ENCODE assay signal across 1 cellular context in genomic region chr3:46935168-46935858, GRCh38.
TF ChIP-seq lines count a peak whose summit lies in the region.

No MANE protein-coding gene starts in this region.

TF ChIP-seq in K562, 482 proteins besides CTCF, POLR2A, EP300 and RAD21 (continued from another document and continues in another):
- TF ChIP-seq TCF15 (CRISPR knock-in tag; IDR thresholded peaks at IDR 0.05) (no peak), ZNF212 (CRISPR knock-in tag; IDR thresholded peaks at IDR 0.05) (no peak), ZNF551 (CRISPR knock-in tag; IDR thresholded peaks at IDR 0.05) (no peak), KHSRP (IDR thresholded peaks at IDR 0.05) (no peak), DNMT1 (IDR thresholded peaks at IDR 0.05) (no peak), FOSL1 (tag; conservative IDR thresholded peaks at IDR 0.05) (peak; percentile 99), ZKSCAN1 (IDR thresholded peaks at IDR 0.05; ENCODE audit: low read depth, low read length) (no peak), SPI1 (IDR thresholded peaks at IDR 0.05; ENCODE audit: borderline replicate concordance, low read depth, low read length) (no peak), ZNF184 (CRISPR knock-in tag; IDR thresholded peaks at IDR 0.05) (no peak), TAF9B (IDR thresholded peaks at IDR 0.05; ENCODE audit: partially characterized antibody) (no peak), ZNF134 (CRISPR knock-in tag; conservative IDR thresholded peaks at IDR 0.05) (no peak), HDAC8 (tag; IDR thresholded peaks at IDR 0.05) (no peak), JUN (IDR thresholded peaks at IDR 0.05; ENCODE audit: borderline replicate concordance, low read depth, low read length) (peak; percentile 99), JUN (CRISPR knock-in tag; IDR thresholded peaks at IDR 0.05; ENCODE audit: borderline replicate concordance) (no peak), FOXA3 (CRISPR knock-in tag; conservative IDR thresholded peaks at IDR 0.05 in 1 of 2, IDR thresholded peaks at IDR 0.05 in 1 of 2) (no peak), FOXK1 (CRISPR knock-in tag; IDR thresholded peaks at IDR 0.05; ENCODE audit: borderline replicate concordance) (no peak), ZFPM2 (CRISPR knock-in tag; IDR thresholded peaks at IDR 0.05) (no peak), XRCC5 (IDR thresholded peaks at IDR 0.05; ENCODE audit: low read depth, low read length) (no peak), CREBBP (IDR thresholded peaks at IDR 0.05; ENCODE audit: low read depth, low read length) (no peak), ZNF121 (CRISPR knock-in tag; conservative IDR thresholded peaks at IDR 0.05) (no peak), ARHGAP35 (IDR thresholded peaks at IDR 0.05; ENCODE audit: partially characterized antibody) (no peak), YY1 (IDR thresholded peaks at IDR 0.05; ENCODE audit: borderline replicate concordance in 1 of 3, control insufficient read depth in 1 of 3, extremely low read depth in 1 of 3, insufficient read depth in 3 of 3, insufficient read length in 1 of 3, insufficient replicate concordance in 2 of 3, low read depth in 1 of 3, low read length in 2 of 3) (no peak), MAZ (CRISPR knock-in tag; conservative IDR thresholded peaks at IDR 0.05 in 1 of 2, IDR thresholded peaks at IDR 0.05 in 1 of 2) (peak in 1 of 2 experiments; percentile 45; a peak in 2 of 4 replicates), ZNF277 (CRISPR knock-in tag; IDR thresholded peaks at IDR 0.05; ENCODE audit: borderline replicate concordance) (no peak), ILK (tag; IDR thresholded peaks at IDR 0.05; ENCODE audit: borderline replicate concordance, low read depth) (no peak), ZNF316 (IDR thresholded peaks at IDR 0.05) (no peak), FOS (IDR thresholded peaks at IDR 0.05; ENCODE audit: extremely low read depth, insufficient read length) (peak; percentile 80), TGIF2 (CRISPR knock-in tag; IDR thresholded peaks at IDR 0.05) (no peak), PCBP2 (IDR thresholded peaks at IDR 0.05; ENCODE audit: low read depth, low read length, poor library complexity, severe bottlenecking) (no peak), KLF16 (IDR thresholded peaks at IDR 0.05) (peak; percentile 30; the same call in 1 of the 2 replicates), SREBF1 (IDR thresholded peaks at IDR 0.05; ENCODE audit: borderline replicate concordance, low read depth, low read length) (no peak), ZNF239 (CRISPR knock-in tag; IDR thresholded peaks at IDR 0.05) (no peak), STAG1 (CRISPR knock-in tag; IDR thresholded peaks at IDR 0.05; ENCODE audit: borderline replicate concordance) (no peak), RBFOX2 (IDR thresholded peaks at IDR 0.05; ENCODE audit: low read depth, low read length) (no peak), ATF1 (CRISPR knock-in tag; IDR thresholded peaks at IDR 0.05) (no peak), ATF1 (tag; IDR thresholded peaks at IDR 0.05) (no peak), CSDE1 (IDR thresholded peaks at IDR 0.05) (no peak), CBX3 (IDR thresholded peaks at IDR 0.05; ENCODE audit: borderline replicate concordance in 1 of 2, low read length in 2 of 2) (no peak), RBM22 (IDR thresholded peaks at IDR 0.05; ENCODE audit: low read depth, low read length, poor library complexity, severe bottlenecking) (no peak), MYC (IDR thresholded peaks at IDR 0.05; ENCODE audit: low read depth, low read length) (no peak), MYC (CRISPR knock-in tag; IDR thresholded peaks at IDR 0.05; ENCODE audit: borderline replicate concordance, low read depth) (no peak), ADNP (tag; IDR thresholded peaks at IDR 0.05) (no peak), ZNF12 (CRISPR knock-in tag; IDR thresholded peaks at IDR 0.05) (no peak), ZFP30 (CRISPR knock-in tag; IDR thresholded peaks at IDR 0.05; ENCODE audit: borderline replicate concordance) (no peak), KLF13 (tag; IDR thresholded peaks at IDR 0.05; ENCODE audit: borderline replicate concordance, low read depth) (no peak), BRF2 (IDR thresholded peaks at IDR 0.05; ENCODE audit: borderline replicate concordance, insufficient read depth, insufficient read length) (no peak), ZBTB7A (IDR thresholded peaks at IDR 0.05; ENCODE audit: borderline replicate concordance, control insufficient read depth, low read depth, low read length) (no peak), ZNF398 (CRISPR knock-in tag; IDR thresholded peaks at IDR 0.05) (no peak), ZNF24 (IDR thresholded peaks at IDR 0.05) (no peak), NFIC (IDR thresholded peaks at IDR 0.05) (peak; percentile 0; the same call in 1 of the 2 replicates), ZC3H11A (IDR thresholded peaks at IDR 0.05; ENCODE audit: low read depth, low read length) (no peak), DDX20 (tag; IDR thresholded peaks at IDR 0.05; ENCODE audit: low read depth) (no peak), KAT8 (IDR thresholded peaks at IDR 0.05; ENCODE audit: low read depth) (no peak), MLX (CRISPR knock-in tag; conservative IDR thresholded peaks at IDR 0.05) (no peak), LEF1 (IDR thresholded peaks at IDR 0.05) (0 out of 2 replicates have a peak, but pooled peaks have one; percentile 52), ZNF639 (CRISPR knock-in tag; conservative IDR thresholded peaks at IDR 0.05 in 1 of 2, IDR thresholded peaks at IDR 0.05 in 1 of 2) (0 out of 4 replicates have a peak, but pooled peaks of 1 of the 2 experiments have one; percentile 36), TEAD4 (IDR thresholded peaks at IDR 0.05; ENCODE audit: low read length) (peak; percentile 82), TEAD4 (CRISPR knock-in tag; IDR thresholded peaks at IDR 0.05; ENCODE audit: borderline replicate concordance) (peak; percentile 79; the same call in 1 of the 2 replicates), KLF6 (CRISPR knock-in tag; IDR thresholded peaks at IDR 0.05; ENCODE audit: borderline replicate concordance) (no peak), ZBTB40 (IDR thresholded peaks at IDR 0.05) (no peak), ZBTB40 (CRISPR knock-in tag; IDR thresholded peaks at IDR 0.05) (no peak), RFX1 (IDR thresholded peaks at IDR 0.05) (no peak), CBFA2T2 (conservative IDR thresholded peaks at IDR 0.05) (peak; percentile 74), SAFB (IDR thresholded peaks at IDR 0.05; ENCODE audit: borderline replicate concordance, low read depth, low read length) (no peak), EWSR1 (IDR thresholded peaks at IDR 0.05; ENCODE audit: borderline replicate concordance, low read depth, partially characterized antibody) (no peak), CBFA2T3 (IDR thresholded peaks at IDR 0.05) (peak; percentile 86)
